18 cellular contexts compared by ENCODE assay signal in genomic region chr3:25812644-25813043, GRCh38. TPM values are rescaled to one million over a fixed set of nuclear protein-coding genes. Genes with fewer than 3 reads are reported as not detected.
DNase-seq lines count a peak whose midpoint lies in the region; ATAC-seq, FAIRE-seq and TF ChIP-seq lines count a peak whose summit lies in the region.
"Had no signal": no experiment of that assay in that cellular context is flagged by ENCODE, and none has a peak within 500 bp of the region (broad histone marks: within the 10 kb centered on the region; RNA-seq: fewer than 3 reads in every experiment).

No MANE protein-coding gene starts in this region.

- no peak for FAIRE-seq in K562 (lab: Jason Lieb, UNC)
- FAIRE-seq: A204.1, D721Med, G401.6, GM12892 had no signal

- H2AFZ ChIP-seq in GM23338 (peak overlapping the region; percentile 67; the same call in 1 of the 2 replicates), Loucy (ENCODE audit: low read length) (peak overlapping the region; percentile 56; the same call in 1 of the 2 replicates), K562 (ENCODE audit: low read depth, low read length) (peak overlapping the region; percentile 46; the same call in 1 of the 2 replicates), trophoblast cell (ENCODE audit: insufficient read depth, low read length, poor library complexity) (no peak overlapping the region)

- no peak overlapping the region for H3K14ac ChIP-seq in trophoblast cell (ENCODE audit: low read length)

- no peak overlapping the region for H2BK5ac ChIP-seq in trophoblast cell (ENCODE audit: low read depth, low read length, poor library complexity)

- in situ Hi-C loops in K562 (cut with MboI) = no loop called here

- H3K36me3 ChIP-seq in GM23338 (ENCODE audit: insufficient read depth) (no peaks in the 10 kb centered on the region), Loucy (ENCODE audit: insufficient read depth, low read length) (no peaks in the 10 kb centered on the region), K562 (ENCODE audit: control insufficient read depth, insufficient read depth, low read length) (no peaks in the 10 kb centered on the region), trophoblast cell (ENCODE audit: control insufficient read depth in 1 of 2, insufficient read depth in 2 of 2, low read length in 2 of 2) (no peaks in the 10 kb centered on the region)

- no peak overlapping the region for H2BK120ac ChIP-seq in trophoblast cell (ENCODE audit: insufficient read depth, low read length, poor library complexity)

- no TSS peak for BruUV-seq in K562 (replicated peaks; lab: Mats Ljungman, UMichigan)

- no peak overlapping the region for H3K23ac ChIP-seq in trophoblast cell (ENCODE audit: low read length)

- H3K4me1 Mint-ChIP-seq in GM23338 = peaks cover 9% of the 10 kb centered on the region; the same call in 1 of the 3 replicates

- H4K91ac ChIP-seq in trophoblast cell (ENCODE audit: low read depth, low read length) = no peak overlapping the region

- no peak for TF ChIP-seq POLR2A in K562 (conservative IDR thresholded peaks at IDR 0.05)

- intact Hi-C loops in K562 (cut with micrococcal nuclease) = no loop called here

- H4K20me1 ChIP-seq in GM23338 (replicated peaks; ENCODE audit: insufficient read depth) = no peaks in the 10 kb centered on the region
- no peaks in the 10 kb centered on the region for H4K20me1 ChIP-seq in Loucy (ENCODE audit: insufficient read depth, low read length, poor library complexity, severe bottlenecking)
- H4K20me1 ChIP-seq in K562 (replicated peaks; ENCODE audit: control insufficient read depth, insufficient read depth, low read length) = no peaks in the 10 kb centered on the region

- no peak overlapping the region for H3K4me3 ChIP-seq in GM23338
- H3K4me3 ChIP-seq in Loucy (ENCODE audit: low read length, poor library complexity, severe bottlenecking) = no peak overlapping the region
- no peak overlapping the region for H3K4me3 ChIP-seq in K562
- no peak overlapping the region for H3K4me3 ChIP-seq in trophoblast cell (ENCODE audit: low read depth, low read length)

- H3K4ac ChIP-seq in trophoblast cell (ENCODE audit: low read depth, low read length) = no peak overlapping the region

- H3K79me2 ChIP-seq in GM23338 (replicated peaks; ENCODE audit: insufficient read depth) = no peaks in the 10 kb centered on the region
- H3K79me2 ChIP-seq in Loucy (ENCODE audit: insufficient read depth, low read length) = no peaks in the 10 kb centered on the region
- H3K79me2 ChIP-seq in K562 (ENCODE audit: control insufficient read depth, insufficient read depth, low read length) = no peaks in the 10 kb centered on the region
- H3K79me2 ChIP-seq in trophoblast cell (ENCODE audit: control insufficient read depth, insufficient read depth, low read length, poor library complexity) = no peaks in the 10 kb centered on the region

- H3K36me3 Mint-ChIP-seq in GM23338 (ENCODE audit: low read depth) = no peaks in the 10 kb centered on the region

- no peak overlapping the region for H4K8ac ChIP-seq in trophoblast cell (ENCODE audit: low read depth, low read length)

- no peak overlapping the region for H3K18ac ChIP-seq in trophoblast cell (ENCODE audit: low read length)

- H2AK5ac ChIP-seq in trophoblast cell (ENCODE audit: low read length) = no peak overlapping the region

- H2BK12ac ChIP-seq in trophoblast cell (ENCODE audit: low read length) = no peak overlapping the region

- no peak overlapping the region for H3K27ac Mint-ChIP-seq in GM23338
- H3K27ac Mint-ChIP-seq: CD4-positive, alpha-beta T cell had no signal

- H3K9ac ChIP-seq in Loucy (ENCODE audit: low read depth, low read length, poor library complexity, severe bottlenecking) = no peak overlapping the region
- H3K9ac ChIP-seq in K562 (ENCODE audit: insufficient read depth in 1 of 2, low read depth in 2 of 2, low read length in 2 of 2) = no peak overlapping the region
- H3K9ac ChIP-seq in trophoblast cell (ENCODE audit: low read length) = no peak overlapping the region

- no peak overlapping the region for H3K4me3 Mint-ChIP-seq in GM23338
- H3K4me3 Mint-ChIP-seq: CD4-positive, alpha-beta T cell had no signal

- H3K4me2 ChIP-seq in GM23338 = no peak overlapping the region
- H3K4me2 ChIP-seq in Loucy (ENCODE audit: low read depth, low read length, poor library complexity, severe bottlenecking) = no peak overlapping the region
- no peak overlapping the region for H3K4me2 ChIP-seq in K562 (ENCODE audit: insufficient read depth, low read length)
- no peak overlapping the region for H3K4me2 ChIP-seq in trophoblast cell (ENCODE audit: low read length)

- H3K27ac ChIP-seq in GM23338 (ENCODE audit: low read depth) (no peak overlapping the region), K562 (ENCODE audit: extremely low read depth, low read depth, low read length) (no peak overlapping the region), trophoblast cell (ENCODE audit: low read depth, low read length) (no peak overlapping the region)
- H3K27ac ChIP-seq: C4-2B, HL-60 had no signal

- no peak for TF ChIP-seq RAD21 in K562 (CRISPR knock-in tag; conservative IDR thresholded peaks at IDR 0.05 in 1 of 2, IDR thresholded peaks at IDR 0.05 in 1 of 2)

- H3K9me3 Mint-ChIP-seq in GM23338 = peaks cover 9% of the 10 kb centered on the region; the same call in 1 of the 3 replicates
- H3K9me3 Mint-ChIP-seq: CD4-positive, alpha-beta T cell had no signal

- H3K4me1 ChIP-seq in GM23338 (ENCODE audit: insufficient read depth) (peaks cover 4% of the 10 kb centered on the region; the same call in 1 of the 2 replicates), Loucy (ENCODE audit: insufficient read depth, low read length, poor library complexity, severe bottlenecking) (peaks cover 13% of the 10 kb centered on the region), K562 (replicated peaks in 1 of 2; ENCODE audit: control insufficient read depth in 2 of 2, insufficient read depth in 2 of 2, low read length in 2 of 2) (no peaks in the 10 kb centered on the region), trophoblast cell (ENCODE audit: control insufficient read depth in 1 of 2, insufficient read depth in 2 of 2, low read length in 2 of 2) (no peaks in the 10 kb centered on the region)
- H3K4me1 ChIP-seq: Caco-2 had no signal

- WGBS in K562 (ENCODE audit: insufficient coverage, low coverage, missing lambda C conversion rate) = 8% methylated on average over 4 of the region's 4 CpGs
- no CpG with 5 or more reads among the region's 4 CpGs for WGBS in trophoblast cell (ENCODE audit: extremely low coverage, insufficient coverage, insufficient read length)

- TF ChIP-seq CTCF in GM23338 (conservative IDR thresholded peaks at IDR 0.05; ENCODE audit: low read depth in 2 of 2) (no peak), Loucy (conservative IDR thresholded peaks at IDR 0.05; ENCODE audit: low read length) (no peak), K562 (IDR thresholded peaks at IDR 0.05 in 2 of 3, conservative IDR thresholded peaks at IDR 0.05 in 1 of 3; ENCODE audit: insufficient read depth in 2 of 3, low read depth in 1 of 3, low read length in 3 of 3) (no peak)

- H3K9me3 ChIP-seq in Loucy (ENCODE audit: insufficient read depth, low read depth, low read length) (no peaks in the 10 kb centered on the region), K562 (replicated peaks; ENCODE audit: control insufficient read depth, insufficient read depth, low read depth, low read length) (no peaks in the 10 kb centered on the region), trophoblast cell (ENCODE audit: insufficient read depth, low read depth, low read length) (peaks cover 2% of the 10 kb centered on the region)
- H3K9me3 ChIP-seq: Caco-2 had no signal

- CTCF ChIA-PET in K562 (lab: Yijun Ruan, JAX; ENCODE audit: low intra/inter-chr PET ratio) = no interaction called here

- TF ChIP-seq EP300 in K562 (IDR thresholded peaks at IDR 0.05; ENCODE audit: low read length) = no peak

- H3K27me3 Mint-ChIP-seq in GM23338 (ENCODE audit: insufficient read depth, low read depth, poor library complexity) = no peaks in the 10 kb centered on the region

- H4K12ac ChIP-seq in trophoblast cell (ENCODE audit: low read depth, low read length) = no peak overlapping the region

- POLR2A ChIA-PET in K562 (lab: Yijun Ruan, JAX) = interaction anchor here (0.7 kb wide), 1 partner anchor 10 kb away, joined by 4 read pairs; no protein-coding TSS in a partner anchor

- H3K27me3 ChIP-seq in GM23338 (ENCODE audit: insufficient read depth) (no peaks in the 10 kb centered on the region), Loucy (ENCODE audit: insufficient read depth, low read length, poor library complexity, severe bottlenecking) (no peaks in the 10 kb centered on the region), K562 (ENCODE audit: control insufficient read depth in 2 of 2, insufficient read depth in 2 of 2, low read length in 2 of 2) (peaks cover 4 to 11% of the 10 kb centered on the region in 2 experiments; a peak in 4 of 5 replicates), trophoblast cell (ENCODE audit: insufficient read depth, low read length) (no peaks in the 10 kb centered on the region)

- no peaks in the 10 kb centered on the region for H3F3A ChIP-seq in GM23338 (replicated peaks; ENCODE audit: low read depth)
- H3F3A ChIP-seq in Loucy (ENCODE audit: low read depth) = no peaks in the 10 kb centered on the region

- H3K9me2 ChIP-seq in GM23338 (ENCODE audit: insufficient read depth) = peaks cover 3% of the 10 kb centered on the region; the same call in 1 of the 2 replicates
- no peaks in the 10 kb centered on the region for H3K9me2 ChIP-seq in Loucy (replicated peaks; ENCODE audit: low read depth, low read length)

- no peak for DNase-seq in GM23338 (ENCODE audit: low spot score)
- no peak for DNase-seq in K562 (ENCODE audit: extremely low read depth in 1 of 4, low spot score in 3 of 4)
- DNase-seq in iPS-NIHi7 (ENCODE audit: extremely low spot score) = peak; percentile 10
- DNase-seq in activated gamma-delta T cell (lab: John Stamatoyannopoulos, UW) = no peak
- no peak for DNase-seq in trophoblast cell
- no peak for DNase-seq in epidermal melanocyte (ENCODE audit: insufficient read length, low spot score)
- DNase-seq: ACHN; AML-193; Caco-2; CD4-positive, alpha-beta T cell; HCEC 1CT had no signal

- H3K79me1 ChIP-seq in trophoblast cell (ENCODE audit: low read length) = no peaks in the 10 kb centered on the region

- H3K9me1 ChIP-seq in K562 (ENCODE audit: control insufficient read depth, insufficient read depth, low read length) = no peaks in the 10 kb centered on the region

- no peak; the same call in 2 of the 3 replicates for ATAC-seq in GM23338
- peak; percentile 67 for ATAC-seq in K562

RNA-seq across cellular contexts. Expression of gene OXSM, which starts 22.8 kb away (rescaled TPM):
- 2.2 and 4.6 TPM in 2 replicates for total RNA-seq in GM23338 (2014; rRNA removed; shearing (Covaris generic))
- 1.3 and 3.1 TPM in 2 replicates for polyA plus RNA-seq in GM23338 (2016; fragmentation: Nextera tagmentation; extraction: Ambion mirVana)
- total RNA-seq in K562 (2011; cell fraction: chromatin; rRNA removed; ENCODE audit: low replicate concordance) = 38.6 and 46.6 TPM in 2 replicates
- 24.1 and 26.5 TPM in 2 replicates for total RNA-seq in K562 (2011; cell fraction: nucleolus; rRNA removed)
- 35.0 and 36.7 TPM in 2 replicates for total RNA-seq in K562 (2011; cell fraction: nucleoplasm; rRNA removed)
- total RNA-seq in K562 (2014; rRNA removed) = 24.0 and 24.3 TPM in 2 replicates
- total RNA-seq in K562 (2014; rRNA removed; fragmentation: Illumina TruSeq; extraction: Trizol) = 42.2 and 46.7 TPM in 2 replicates
- 27.1 and 30.2 TPM in 2 replicates for total RNA-seq in K562 (2015; rRNA removed; fragmentation: Illumina TruSeq; extraction: Trizol)
- total RNA-seq in K562 (2021) = 28.4 and 29.9 TPM in 2 replicates
- 80.5 and 98.2 TPM in 2 replicates for polyA plus RNA-seq in K562 (2011; rRNA removed)
- polyA plus RNA-seq in K562 (2011; cell fraction: cytosol; rRNA removed) = 33.7 and 43.7 TPM in 2 replicates
- polyA plus RNA-seq in K562 (2011; cell fraction: nucleus; rRNA removed) = 35.3 and 54.0 TPM in 2 replicates
- 24.3 and 32.0 TPM in 2 replicates for polyA plus RNA-seq in K562 (2012)
- 31.9 and 34.0 TPM in 2 replicates for polyA plus RNA-seq in K562 (2014; fragmentation: Illumina TruSeq; extraction: Trizol)
- polyA plus RNA-seq in K562 (2014; fragmentation: Nextera tagmentation; extraction: Ambion mirVana) = 100 to 1,000 TPM in 1 of 2 experiments, 10 to 100 TPM in 1; 97.9 to 107 TPM
- polyA plus RNA-seq in K562 (2014; rRNA removed) = 31.1 and 32.9 TPM in 2 replicates
- polyA minus RNA-seq in K562 (2011; rRNA and poly(A)+ RNA removed) = 60.1 and 69.8 TPM in 2 replicates
- 12.0 and 29.3 TPM in 2 replicates for polyA minus RNA-seq in K562 (2011; cell fraction: cytosol; rRNA and poly(A)+ RNA removed)
- 14.1 and 29.9 TPM in 2 replicates for polyA minus RNA-seq in K562 (2011; cell fraction: nucleus; rRNA and poly(A)+ RNA removed)
- polyA plus RNA-seq in trophoblast cell (2013) = 3.3 and 3.6 TPM in 2 replicates

RNA-seq across cellular contexts. Expression of gene NGLY1, which starts 29.4 kb away (rescaled TPM):
- total RNA-seq in GM23338 (2014; rRNA removed; shearing (Covaris generic)) = 34.0 and 43.5 TPM in 2 replicates
- 20.4 TPM in 2 replicates for polyA plus RNA-seq in GM23338 (2016; fragmentation: Nextera tagmentation; extraction: Ambion mirVana)
- 128 and 222 TPM in 2 replicates for total RNA-seq in K562 (2011; cell fraction: chromatin; rRNA removed; ENCODE audit: low replicate concordance)
- total RNA-seq in K562 (2011; cell fraction: nucleolus; rRNA removed) = 35.0 and 41.8 TPM in 2 replicates
- 84.0 and 129 TPM in 2 replicates for total RNA-seq in K562 (2011; cell fraction: nucleoplasm; rRNA removed)
- total RNA-seq in K562 (2014; rRNA removed) = 75.9 and 84.6 TPM in 2 replicates
- 124 and 129 TPM in 2 replicates for total RNA-seq in K562 (2014; rRNA removed; fragmentation: Illumina TruSeq; extraction: Trizol)
- 110 and 117 TPM in 2 replicates for total RNA-seq in K562 (2015; rRNA removed; fragmentation: Illumina TruSeq; extraction: Trizol)
- total RNA-seq in K562 (2021) = 87.6 and 93.9 TPM in 2 replicates
- 74.0 and 96.8 TPM in 2 replicates for polyA plus RNA-seq in K562 (2011; rRNA removed)
- 21.5 and 25.2 TPM in 2 replicates for polyA plus RNA-seq in K562 (2011; cell fraction: cytosol; rRNA removed)
- polyA plus RNA-seq in K562 (2011; cell fraction: nucleus; rRNA removed) = 47.2 and 64.4 TPM in 2 replicates
- polyA plus RNA-seq in K562 (2012) = 53.3 and 69.4 TPM in 2 replicates
- 90.9 and 102 TPM in 2 replicates for polyA plus RNA-seq in K562 (2014; fragmentation: Illumina TruSeq; extraction: Trizol)
- polyA plus RNA-seq in K562 (2014; fragmentation: Nextera tagmentation; extraction: Ambion mirVana) = 10 to 100 TPM; 52.2 to 77.9 TPM
- polyA plus RNA-seq in K562 (2014; rRNA removed) = 73.5 and 81.6 TPM in 2 replicates
- 97.7 and 99.2 TPM in 2 replicates for polyA minus RNA-seq in K562 (2011; rRNA and poly(A)+ RNA removed)
- 34.0 and 38.4 TPM in 2 replicates for polyA minus RNA-seq in K562 (2011; cell fraction: cytosol; rRNA and poly(A)+ RNA removed)
- 76.1 and 92.9 TPM in 2 replicates for polyA minus RNA-seq in K562 (2011; cell fraction: nucleus; rRNA and poly(A)+ RNA removed)
- polyA plus RNA-seq in trophoblast cell (2013) = 11.6 and 12.0 TPM in 2 replicates
